Comparison of ENCODE assay signal across 27 cellular contexts in genomic region chr10:85402541-85402940, GRCh38.
"Had no signal": no experiment of that assay in that cellular context is flagged by ENCODE, and none has a peak within 500 bp of the region (broad histone marks: within the 10 kb centered on the region; RNA-seq: fewer than 3 reads in every experiment).

No MANE protein-coding gene starts in this region.

- H3K27me3 ChIP-seq: dorsolateral prefrontal cortex, esophagus squamous epithelium, gastroesophageal sphincter, heart left ventricle, hepatocyte, left lung had no signal

- ATAC-seq: esophagus mucosa, gastroesophageal sphincter, heart left ventricle, left cardiac atrium, left lung, left ventricle myocardium superior, lower lobe of right lung, mucosa of descending colon had no signal

- H3K36me3 Mint-ChIP-seq: immature natural killer cell, mesothelial cell of epicardium, naive B cell had no signal

- H3K4me3 ChIP-seq: coronary artery, dorsolateral prefrontal cortex, esophagus squamous epithelium, gastroesophageal sphincter, heart left ventricle, hepatocyte, left lung, lower lobe of right lung, mucosa of descending colon had no signal

- H3K79me2 ChIP-seq: hepatocyte had no signal

- DNase-seq: dermis blood vessel endothelial cell; dorsolateral prefrontal cortex; effector CD4-positive, alpha-beta T cell; effector memory CD4-positive, alpha-beta T cell; erythroblast; esophagus squamous epithelium; foreskin fibroblast; heart left ventricle; hypothalamus; immature natural killer cell; islet precursor cell; left cardiac atrium; left lung; left ventricle myocardium superior; lower lobe of right lung; mesenchymal stem cell; mucosa of descending colon; naive B cell had no signal

- H3K9me3 ChIP-seq: esophagus squamous epithelium, gastroesophageal sphincter, heart left ventricle, left lung, lower lobe of right lung, mucosa of descending colon had no signal

- FAIRE-seq: colon, endothelial cell of umbilical vein, frontal cortex had no signal

- H3K4me2 ChIP-seq: hepatocyte had no signal

- H3K4me1 Mint-ChIP-seq: immature natural killer cell, mesothelial cell of epicardium, naive B cell had no signal

- H3K27me3 Mint-ChIP-seq: naive B cell had no signal

- H3K4me3 Mint-ChIP-seq: immature natural killer cell, mesothelial cell of epicardium, naive B cell had no signal

- H3K27ac Mint-ChIP-seq: immature natural killer cell, mesothelial cell of epicardium, naive B cell had no signal

- H3K4me1 ChIP-seq: esophagus squamous epithelium, gastroesophageal sphincter, heart left ventricle, left lung, lower lobe of right lung had no signal

- H3K36me3 ChIP-seq: esophagus squamous epithelium, gastroesophageal sphincter, heart left ventricle, left lung, lower lobe of right lung had no signal

- H3K27ac ChIP-seq: coronary artery, dorsolateral prefrontal cortex, epithelial cell of prostate, esophagus squamous epithelium, gastroesophageal sphincter, heart left ventricle, hepatocyte, left lung, lower lobe of right lung had no signal

- H2AFZ ChIP-seq: hepatocyte had no signal
